In the genomic region with DNA sequence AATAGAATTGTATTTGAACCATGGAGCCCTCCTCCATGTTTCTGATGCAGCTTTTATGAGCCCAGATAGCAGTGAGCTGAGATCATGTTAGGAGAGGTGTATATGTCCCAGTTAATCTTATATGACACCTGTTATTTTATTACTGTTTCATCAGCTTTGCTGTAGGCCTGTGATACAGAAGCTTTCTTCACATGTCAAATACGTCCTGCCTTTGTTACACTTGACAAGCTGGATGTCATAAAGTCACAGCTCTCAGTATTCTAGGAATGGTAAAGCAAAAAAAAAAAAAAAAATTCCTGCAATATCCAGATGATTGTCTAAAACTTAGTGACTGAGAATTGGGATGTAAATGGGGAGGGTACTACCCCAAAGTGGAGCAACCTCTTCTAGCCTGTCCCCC, we compare ENCODE assay signal across 7 cellular contexts.
"Had no signal": no experiment of that assay in that cellular context is flagged by ENCODE, and none has a peak within 500 bp of the region (broad histone marks: within the 10 kb centered on the region; RNA-seq: fewer than 3 reads in every experiment).

No MANE protein-coding gene starts in this region.

- H3K4me3 Mint-ChIP-seq: HFFc6, IgD-negative memory B cell had no signal

- H3K36me3 Mint-ChIP-seq: IgD-negative memory B cell had no signal

- DNase-seq: GM23248, GOT3, H7, HFFc6 had no signal

- ATAC-seq: HCT116, HepG2 had no signal

- H3K27me3 Mint-ChIP-seq: IgD-negative memory B cell had no signal

- H3K27ac Mint-ChIP-seq: HFFc6, IgD-negative memory B cell had no signal

- H3K4me1 Mint-ChIP-seq: IgD-negative memory B cell had no signal
